In the genomic region with DNA sequence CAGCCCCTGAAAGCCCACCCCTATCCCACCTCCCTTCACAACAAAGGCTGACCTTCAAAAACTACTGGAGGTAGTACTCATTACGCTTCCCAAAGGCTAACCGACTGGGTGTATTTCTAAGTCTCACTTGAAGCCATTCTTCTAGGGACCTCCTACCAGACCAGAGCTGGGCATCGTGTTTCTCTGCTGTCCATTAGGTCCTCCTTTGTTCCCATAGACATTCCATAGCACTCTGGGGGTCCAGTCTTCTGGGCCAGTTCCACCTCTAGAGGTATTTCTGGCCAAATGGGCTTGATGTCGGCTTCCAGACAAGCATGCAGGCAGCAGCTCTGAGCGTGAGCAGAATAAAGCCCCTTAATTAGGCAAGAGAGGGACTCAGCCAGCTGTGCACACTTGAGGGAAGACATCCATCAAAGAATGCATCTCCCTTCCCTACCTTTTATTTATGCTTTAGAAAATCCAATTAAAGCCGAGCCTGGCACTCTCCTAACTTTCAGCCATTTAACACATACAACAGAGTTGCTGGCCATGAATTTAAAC, we compare ENCODE assay signal across 1 cellular context.
TF ChIP-seq lines count a peak whose summit lies in the region.

No MANE protein-coding gene starts in this region.

TF ChIP-seq in GM23338, 12 proteins besides CTCF, POLR2A, EP300 and RAD21:
- TF ChIP-seq, protein P1, sequence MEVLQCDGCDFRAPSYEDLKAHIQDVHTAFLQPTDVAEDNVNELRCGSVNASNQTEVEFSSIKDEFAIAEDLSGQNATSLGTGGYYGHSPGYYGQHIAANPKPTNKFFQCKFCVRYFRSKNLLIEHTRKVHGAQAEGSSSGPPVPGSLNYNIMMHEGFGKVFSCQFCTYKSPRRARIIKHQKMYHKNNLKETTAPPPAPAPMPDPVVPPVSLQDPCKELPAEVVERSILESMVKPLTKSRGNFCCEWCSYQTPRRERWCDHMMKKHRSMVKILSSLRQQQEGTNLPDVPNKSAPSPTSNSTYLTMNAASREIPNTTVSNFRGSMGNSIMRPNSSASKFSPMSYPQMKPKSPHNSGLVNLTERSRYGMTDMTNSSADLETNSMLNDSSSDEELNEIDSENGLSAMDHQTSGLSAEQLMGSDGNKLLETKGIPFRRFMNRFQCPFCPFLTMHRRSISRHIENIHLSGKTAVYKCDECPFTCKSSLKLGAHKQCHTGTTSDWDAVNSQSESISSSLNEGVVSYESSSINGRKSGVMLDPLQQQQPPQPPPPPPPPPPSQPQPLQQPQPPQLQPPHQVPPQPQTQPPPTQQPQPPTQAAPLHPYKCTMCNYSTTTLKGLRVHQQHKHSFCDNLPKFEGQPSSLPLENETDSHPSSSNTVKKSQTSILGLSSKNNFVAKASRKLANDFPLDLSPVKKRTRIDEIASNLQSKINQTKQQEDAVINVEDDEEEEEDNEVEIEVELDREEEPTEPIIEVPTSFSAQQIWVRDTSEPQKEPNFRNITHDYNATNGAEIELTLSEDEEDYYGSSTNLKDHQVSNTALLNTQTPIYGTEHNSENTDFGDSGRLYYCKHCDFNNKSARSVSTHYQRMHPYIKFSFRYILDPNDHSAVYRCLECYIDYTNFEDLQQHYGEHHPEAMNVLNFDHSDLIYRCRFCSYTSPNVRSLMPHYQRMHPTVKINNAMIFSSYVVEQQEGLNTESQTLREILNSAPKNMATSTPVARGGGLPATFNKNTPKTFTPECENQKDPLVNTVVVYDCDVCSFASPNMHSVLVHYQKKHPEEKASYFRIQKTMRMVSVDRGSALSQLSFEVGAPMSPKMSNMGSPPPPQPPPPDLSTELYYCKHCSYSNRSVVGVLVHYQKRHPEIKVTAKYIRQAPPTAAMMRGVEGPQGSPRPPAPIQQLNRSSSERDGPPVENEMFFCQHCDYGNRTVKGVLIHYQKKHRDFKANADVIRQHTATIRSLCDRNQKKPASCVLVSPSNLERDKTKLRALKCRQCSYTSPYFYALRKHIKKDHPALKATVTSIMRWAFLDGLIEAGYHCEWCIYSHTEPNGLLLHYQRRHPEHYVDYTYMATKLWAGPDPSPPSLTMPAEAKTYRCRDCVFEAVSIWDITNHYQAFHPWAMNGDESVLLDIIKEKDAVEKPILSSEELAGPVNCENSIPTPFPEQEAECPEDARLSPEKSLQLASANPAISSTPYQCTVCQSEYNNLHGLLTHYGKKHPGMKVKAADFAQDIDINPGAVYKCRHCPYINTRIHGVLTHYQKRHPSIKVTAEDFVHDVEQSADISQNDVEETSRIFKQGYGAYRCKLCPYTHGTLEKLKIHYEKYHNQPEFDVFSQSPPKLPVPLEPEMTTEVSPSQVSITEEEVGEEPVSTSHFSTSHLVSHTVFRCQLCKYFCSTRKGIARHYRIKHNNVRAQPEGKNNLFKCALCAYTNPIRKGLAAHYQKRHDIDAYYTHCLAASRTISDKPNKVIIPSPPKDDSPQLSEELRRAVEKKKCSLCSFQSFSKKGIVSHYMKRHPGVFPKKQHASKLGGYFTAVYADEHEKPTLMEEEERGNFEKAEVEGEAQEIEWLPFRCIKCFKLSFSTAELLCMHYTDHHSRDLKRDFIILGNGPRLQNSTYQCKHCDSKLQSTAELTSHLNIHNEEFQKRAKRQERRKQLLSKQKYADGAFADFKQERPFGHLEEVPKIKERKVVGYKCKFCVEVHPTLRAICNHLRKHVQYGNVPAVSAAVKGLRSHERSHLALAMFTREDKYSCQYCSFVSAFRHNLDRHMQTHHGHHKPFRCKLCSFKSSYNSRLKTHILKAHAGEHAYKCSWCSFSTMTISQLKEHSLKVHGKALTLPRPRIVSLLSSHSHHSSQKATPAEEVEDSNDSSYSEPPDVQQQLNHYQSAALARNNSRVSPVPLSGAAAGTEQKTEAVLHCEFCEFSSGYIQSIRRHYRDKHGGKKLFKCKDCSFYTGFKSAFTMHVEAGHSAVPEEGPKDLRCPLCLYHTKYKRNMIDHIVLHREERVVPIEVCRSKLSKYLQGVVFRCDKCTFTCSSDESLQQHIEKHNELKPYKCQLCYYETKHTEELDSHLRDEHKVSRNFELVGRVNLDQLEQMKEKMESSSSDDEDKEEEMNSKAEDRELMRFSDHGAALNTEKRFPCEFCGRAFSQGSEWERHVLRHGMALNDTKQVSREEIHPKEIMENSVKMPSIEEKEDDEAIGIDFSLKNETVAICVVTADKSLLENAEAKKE (CRISPR knock-in tag; IDR thresholded peaks at IDR 0.05): 0 out of 2 replicates have a peak, but pooled peaks have one; percentile 12
- TF ChIP-seq ZNF331 (CRISPR knock-in tag; IDR thresholded peaks at IDR 0.05; ENCODE audit: low read depth): no peak
